9 cellular contexts compared by ENCODE assay signal in genomic region chr18:44723973-44724778, GRCh38. TPM values are rescaled to one million over a fixed set of nuclear protein-coding genes. Genes with fewer than 3 reads are reported as not detected.
DNase-seq lines count a peak whose midpoint lies in the region; ATAC-seq and TF ChIP-seq lines count a peak whose summit lies in the region.
"Had no signal": no experiment of that assay in that cellular context is flagged by ENCODE, and none has a peak within 500 bp of the region (broad histone marks: within the 10 kb centered on the region; RNA-seq: fewer than 3 reads in every experiment).

No MANE protein-coding gene starts in this region.

- peaks cover 51% of the 10 kb centered on the region for H3K4me1 Mint-ChIP-seq in activated naive CD4-positive, alpha-beta T cell treated with anti-CD3 and anti-CD28 coated beads, Interleukin-2, amount 50 U/mL, for 24 hours
- peaks cover 70% of the 10 kb centered on the region for H3K4me1 Mint-ChIP-seq in activated CD4-positive, alpha-beta memory T cell treated with anti-CD3 and anti-CD28 coated beads for 36 hours (ENCODE audit: low read depth)

- H3K9me3 ChIP-seq in right lobe of liver (no peaks in the 10 kb centered on the region), thoracic aorta (no peaks in the 10 kb centered on the region)

- H3K27me3 Mint-ChIP-seq in activated naive CD4-positive, alpha-beta T cell treated with anti-CD3 and anti-CD28 coated beads, Interleukin-2, amount 50 U/mL, for 24 hours, result no peaks in the 10 kb centered on the region
- H3K27me3 Mint-ChIP-seq in activated CD4-positive, alpha-beta memory T cell treated with anti-CD3 and anti-CD28 coated beads for 36 hours, result no peaks in the 10 kb centered on the region

- H3K4me1 ChIP-seq in right lobe of liver (peaks cover 0 to 33% (median 19%) of the 10 kb centered on the region in 4 donors), thoracic aorta (ENCODE audit: control insufficient read depth in 1 of 2, low read depth in 2 of 2) (peaks cover 30 to 35% of the 10 kb centered on the region in 2 donors)

- H3K27ac ChIP-seq in right lobe of liver (peak overlapping the region in 2 of 3 donors; percentile 54 to 80), thoracic aorta (peak overlapping the region; percentile 23 to 67)

- intact Hi-C loops in activated CD4-positive, alpha-beta memory T cell treated with anti-CD3 and anti-CD28 coated beads for 36 hours (cut with micrococcal nuclease), result loop anchor here (2.0 kb wide), 2 partner anchors 75 to 95 kb away; no protein-coding TSS in a partner anchor
- intact Hi-C loops in right lobe of liver (cut with DNase I), result no loop called here

- CTCF ChIA-PET in activated CD4-positive, alpha-beta memory T cell treated with anti-CD3 and anti-CD28 coated beads for 36 hours (lab: Charles Lee), result interaction anchor here (0.7 to 1.2 kb wide), 3 partner anchors 36 to 252 kb away, joined by 3 read pairs; no protein-coding TSS in a partner anchor
- CTCF ChIA-PET in GM10248 (lab: Yijun Ruan, JAX), result interaction anchor here (1.0 to 1.8 kb wide), 14 partner anchors 10 to 189 kb away, joined by 3 to 8 read pairs (median 4); no protein-coding TSS in a partner anchor

- no peak overlapping the region for H3K4me3 ChIP-seq in right lobe of liver
- H3K4me3 ChIP-seq in thoracic aorta, result no peak overlapping the region

- 58% methylated on average over 3 of the region's 3 CpGs for WGBS in right lobe of liver (ENCODE audit: insufficient coverage, low coverage, low lambda C conversion rate, missing lambda C conversion rate)

- ATAC-seq in right lobe of liver (peak; percentile 59 to 87 (median 85)), thoracic aorta (ENCODE audit: insufficient number of reproducible peaks, low FRiP score, low read depth) (no peak)

- no peak for TF ChIP-seq CTCF in right lobe of liver (IDR thresholded peaks at IDR 0.05)
- TF ChIP-seq CTCF in thoracic aorta (IDR thresholded peaks at IDR 0.05), result no peak
- no peak for TF ChIP-seq CTCF in GM10248 (IDR thresholded peaks at IDR 0.05; ENCODE audit: control extremely low read depth, extremely low read depth, low read depth, missing control alignments)

- POLR2A ChIA-PET in activated CD4-positive, alpha-beta memory T cell treated with anti-CD3 and anti-CD28 coated beads for 36 hours (lab: Charles Lee), result interaction anchor here (1.2 to 5.1 kb wide), 5 partner anchors 35 to 169 kb away, joined by 3 to 45 read pairs (median 15); partner anchors contain the start of gene SETBP1
- POLR2A ChIA-PET in GM10248 (lab: Yijun Ruan, JAX), result interaction anchor here (1.0 kb wide), 1 partner anchor 39 kb away, joined by 5 read pairs; no protein-coding TSS in a partner anchor

- H3K36me3 ChIP-seq in right lobe of liver, result no peaks in the 10 kb centered on the region
- H3K36me3 ChIP-seq in thoracic aorta, result no peaks in the 10 kb centered on the region

- H3K4me3 Mint-ChIP-seq in activated naive CD4-positive, alpha-beta T cell treated with anti-CD3 and anti-CD28 coated beads, Interleukin-2, amount 50 U/mL, for 24 hours, result no peak overlapping the region
- H3K4me3 Mint-ChIP-seq in activated CD4-positive, alpha-beta memory T cell treated with anti-CD3 and anti-CD28 coated beads for 36 hours, result no peak overlapping the region

- H3K36me3 Mint-ChIP-seq in activated naive CD4-positive, alpha-beta T cell treated with anti-CD3 and anti-CD28 coated beads, Interleukin-2, amount 50 U/mL, for 24 hours, result no peaks in the 10 kb centered on the region
- peaks cover 2% of the 10 kb centered on the region for H3K36me3 Mint-ChIP-seq in activated CD4-positive, alpha-beta memory T cell treated with anti-CD3 and anti-CD28 coated beads for 36 hours

- no peak for TF ChIP-seq POLR2A in right lobe of liver (IDR thresholded peaks at IDR 0.05)

- no peaks in the 10 kb centered on the region for H3K9me3 Mint-ChIP-seq in activated naive CD4-positive, alpha-beta T cell treated with anti-CD3 and anti-CD28 coated beads, Interleukin-2, amount 50 U/mL, for 24 hours
- no peaks in the 10 kb centered on the region for H3K9me3 Mint-ChIP-seq in activated CD4-positive, alpha-beta memory T cell treated with anti-CD3 and anti-CD28 coated beads for 36 hours

- H3K27me3 ChIP-seq in right lobe of liver, result no peaks in the 10 kb centered on the region
- no peaks in the 10 kb centered on the region for H3K27me3 ChIP-seq in thoracic aorta (replicated peaks; ENCODE audit: insufficient read depth)

- no peak for DNase-seq in activated naive CD4-positive, alpha-beta T cell treated with Interleukin-2 at 50 U/mL for 16 hours
- peak; percentile 27 for DNase-seq in activated CD4-positive, alpha-beta memory T cell treated with anti-CD3 and anti-CD28 coated beads for 36 hours
- peak in 1 of 3 donors; percentile 56 for DNase-seq in right lobe of liver
- no peak for DNase-seq in thoracic aorta (ENCODE audit: low spot score)
- no peak for DNase-seq in ACHN
- no peak for DNase-seq in GM10248 (ENCODE audit: extremely low spot score)
- no peak for DNase-seq in KG1 (lab: John Stamatoyannopoulos, UW)
- DNase-seq: left cardiac atrium had no signal

- peak overlapping the region; percentile 68 for H3K27ac Mint-ChIP-seq in activated naive CD4-positive, alpha-beta T cell treated with anti-CD3 and anti-CD28 coated beads, Interleukin-2, amount 50 U/mL, for 24 hours
- H3K27ac Mint-ChIP-seq in activated CD4-positive, alpha-beta memory T cell treated with anti-CD3 and anti-CD28 coated beads for 36 hours, result peak overlapping the region; percentile 81

- in situ Hi-C loops in ACHN (cut with HindIII; ENCODE audit: low pct_ligation_motif_present, low pct_unique_long_range_greater_than_20kb, low sequenced_read_pairs), result no loop called here

RNA-seq across cellular contexts. Expression of gene SETBP1, which starts 43.5 kb away (rescaled TPM):
- total RNA-seq in activated CD4-positive, alpha-beta memory T cell treated with anti-CD3 and anti-CD28 coated beads for 36 hours, result 1 to 10 TPM; 6.4 to 6.7 TPM
- total RNA-seq in right lobe of liver (10 to 100 TPM; 14.3 to 29.1 (median 16.6) TPM), thoracic aorta (10 to 100 TPM; 39.3 to 50.2 TPM)
